Comparison of ENCODE assay signal across 8 cellular contexts in genomic region chr4:76306882-76307669, GRCh38. TPM values are rescaled to one million over a fixed set of nuclear protein-coding genes. Genes with fewer than 3 reads are reported as not detected.
DNase-seq lines count a peak whose midpoint lies in the region; ATAC-seq and TF ChIP-seq lines count a peak whose summit lies in the region.

No MANE protein-coding gene starts in this region.

- H3K27ac Mint-ChIP-seq in activated CD4-positive, alpha-beta T cell treated with anti-CD3 and anti-CD28 coated beads, Interleukin-2, amount 10 ng/mL, durations not matched to agents 7 days and 5 days, result peak overlapping the region; percentile 20
- peak overlapping the region; percentile 73 for H3K27ac Mint-ChIP-seq in type B pancreatic cell

- peak overlapping the region; percentile 75 for H3K4me3 Mint-ChIP-seq in activated CD4-positive, alpha-beta T cell treated with anti-CD3 and anti-CD28 coated beads, Interleukin-2, amount 10 ng/mL, durations not matched to agents 7 days and 5 days
- H3K4me3 Mint-ChIP-seq in type B pancreatic cell, result peak overlapping the region; percentile 92

- no peak for TF ChIP-seq POLR2A in esophagus squamous epithelium (IDR thresholded peaks at IDR 0.05)

- H3K36me3 ChIP-seq in esophagus squamous epithelium (peaks cover 0 to 19% (median 0%) of the 10 kb centered on the region in 3 donors), mucosa of rectum (ENCODE audit: control insufficient read depth in 2 of 2, insufficient read depth in 2 of 2, low read length in 2 of 2) (peaks cover 5 to 9% of the 10 kb centered on the region in 2 donors)

- DNase-seq in DMS53 treated with DMSO at 0.1 percent for 48 hours (lab: John Stamatoyannopoulos, UW; ENCODE audit: unreplicated experiment) (peak; percentile 7), HuH-7.5 (ENCODE audit: low spot score) (peak; percentile 32), esophagus squamous epithelium (lab: John Stamatoyannopoulos, UW) (no peak), type B pancreatic cell (ENCODE audit: extremely low spot score, unreplicated experiment) (no peak), foreskin melanocyte (no peak)
- peak; percentile 21 for DNase-seq in activated CD4-positive, alpha-beta T cell treated with anti-CD3 and anti-CD28 coated beads, Interleukin-2, amount 10 ng/mL, durations not matched to agents 7 days and 5 days

- peak overlapping the region; percentile 75 to 94 for H3K9ac ChIP-seq in mucosa of rectum (ENCODE audit: low read depth in 1 of 2, low read length in 2 of 2)

- POLR2A ChIA-PET in activated CD4-positive, alpha-beta T cell treated with anti-CD3 and anti-CD28 coated beads, Interleukin-2, amount 10 ng/mL, durations not matched to agents 7 days and 5 days (lab: Charles Lee), result no interaction called here

- H3K27me3 Mint-ChIP-seq in activated CD4-positive, alpha-beta T cell treated with anti-CD3 and anti-CD28 coated beads, Interleukin-2, amount 10 ng/mL, durations not matched to agents 7 days and 5 days, result peaks cover 43% of the 10 kb centered on the region
- H3K27me3 Mint-ChIP-seq in type B pancreatic cell, result peaks cover 4% of the 10 kb centered on the region

- CTCF ChIA-PET in activated CD4-positive, alpha-beta T cell treated with anti-CD3 and anti-CD28 coated beads, Interleukin-2, amount 10 ng/mL, durations not matched to agents 7 days and 5 days (lab: Charles Lee), result interaction anchor here (0.9 to 4.0 kb wide), 7 partner anchors 9 to 71 kb away, joined by 3 to 9 read pairs (median 4); no protein-coding TSS in a partner anchor

- no peaks in the 10 kb centered on the region for H3K27me3 ChIP-seq in esophagus squamous epithelium
- no peaks in the 10 kb centered on the region for H3K27me3 ChIP-seq in mucosa of rectum (ENCODE audit: control insufficient read depth in 2 of 2, insufficient read depth in 2 of 2, low read length in 2 of 2)

- H3K36me3 Mint-ChIP-seq in activated CD4-positive, alpha-beta T cell treated with anti-CD3 and anti-CD28 coated beads, Interleukin-2, amount 10 ng/mL, durations not matched to agents 7 days and 5 days (ENCODE audit: low read depth), result peaks cover 4% of the 10 kb centered on the region
- H3K36me3 Mint-ChIP-seq in type B pancreatic cell, result peaks cover 6% of the 10 kb centered on the region

- H3K4me1 ChIP-seq in esophagus squamous epithelium (peaks cover 0 to 37% (median 12%) of the 10 kb centered on the region in 3 donors), mucosa of rectum (ENCODE audit: control insufficient read depth in 2 of 2, insufficient read depth in 2 of 2, low read length in 2 of 2) (peaks cover 36 to 37% of the 10 kb centered on the region in 2 donors)

- H3K9me3 ChIP-seq in esophagus squamous epithelium, result no peaks in the 10 kb centered on the region
- H3K9me3 ChIP-seq in mucosa of rectum (ENCODE audit: control insufficient read depth in 2 of 2, low read length in 2 of 2), result no peaks in the 10 kb centered on the region

- H3K4me1 Mint-ChIP-seq in activated CD4-positive, alpha-beta T cell treated with anti-CD3 and anti-CD28 coated beads, Interleukin-2, amount 10 ng/mL, durations not matched to agents 7 days and 5 days, result peaks cover 34% of the 10 kb centered on the region
- peaks cover 5% of the 10 kb centered on the region for H3K4me1 Mint-ChIP-seq in type B pancreatic cell (ENCODE audit: unreplicated experiment)

- H3K4me3 ChIP-seq in esophagus squamous epithelium (peak overlapping the region; percentile 80 to 96 (median 84)), mucosa of rectum (ENCODE audit: low read length in 2 of 2) (peak overlapping the region; percentile 83 to 91)

- ATAC-seq in HG02759 (IDR thresholded peaks at IDR 0.05; ENCODE audit: unreplicated experiment), result no peak

- H3K27ac ChIP-seq in esophagus squamous epithelium (peak overlapping the region; percentile 79 to 93 (median 84)), mucosa of rectum (ENCODE audit: low read depth in 2 of 2, low read length in 2 of 2) (peak overlapping the region; percentile 90 to 92)

- WGBS in esophagus squamous epithelium, 2 donors, result 0 to 9% methylated on average over 8 to 15 of the region's 37 CpGs

- peak in 5 of 6 experiments; percentile 8 to 30 (median 13) for TF ChIP-seq CTCF in esophagus squamous epithelium (IDR thresholded peaks at IDR 0.05)
- peak; percentile 41 for TF ChIP-seq CTCF in type B pancreatic cell (conservative IDR thresholded peaks at IDR 0.05)

- H3K9me3 Mint-ChIP-seq in activated CD4-positive, alpha-beta T cell treated with anti-CD3 and anti-CD28 coated beads, Interleukin-2, amount 10 ng/mL, durations not matched to agents 7 days and 5 days, result peaks cover 2% of the 10 kb centered on the region
- no peaks in the 10 kb centered on the region for H3K9me3 Mint-ChIP-seq in type B pancreatic cell

- intact Hi-C loops in esophagus squamous epithelium (cut with DNase I), result loop anchor here (10.0 kb wide), 1 partner anchor 122 kb away; no protein-coding TSS in a partner anchor

RNA-seq across cellular contexts. Expression of gene STBD1, which starts 0.5 kb away (rescaled TPM):
- 1 to 10 TPM in 1 of 2 experiments, under 1 TPM in 1; 0.77 to 1.2 TPM for total RNA-seq in activated CD4-positive, alpha-beta T cell treated with anti-CD3 and anti-CD28 coated beads, Interleukin-2, amount 10 ng/mL, durations not matched to agents 7 days and 5 days
- total RNA-seq in esophagus squamous epithelium (1 to 10 TPM; 1.8 to 3.8 (median 2.4) TPM), type B pancreatic cell (ENCODE audit: low replicate concordance) (4.1 and 6.1 TPM in 2 replicates)

RNA-seq across cellular contexts. Expression of gene FAM47E, which starts 55.6 kb away (rescaled TPM):
- under 1 TPM in 1 of 2 experiments, not detected in 1; 0.17 TPM for total RNA-seq in activated CD4-positive, alpha-beta T cell treated with anti-CD3 and anti-CD28 coated beads, Interleukin-2, amount 10 ng/mL, durations not matched to agents 7 days and 5 days
- under 1 TPM in 2 of 4 donors, not detected in 2; 0.44 to 0.76 TPM for total RNA-seq in esophagus squamous epithelium
- 3.8 and 5.4 TPM in 2 replicates for total RNA-seq in type B pancreatic cell (ENCODE audit: low replicate concordance)

Comparison
In these comparisons a context has a peak if more than half of its experiments do, and no peak if none do; other contexts are left out.
1. DNase-seq: peak in DMS53 treated with DMSO at 0.1 percent for 48 hours (single experiment), HuH-7.5 (single experiment) and activated CD4-positive, alpha-beta T cell treated with anti-CD3 and anti-CD28 coated beads, Interleukin-2, amount 10 ng/mL, durations not matched to agents 7 days and 5 days (single experiment); none in esophagus squamous epithelium (single experiment), type B pancreatic cell (single experiment) and foreskin melanocyte (single experiment).